Comparison of ENCODE assay signal across 8 cellular contexts in the genomic region with DNA sequence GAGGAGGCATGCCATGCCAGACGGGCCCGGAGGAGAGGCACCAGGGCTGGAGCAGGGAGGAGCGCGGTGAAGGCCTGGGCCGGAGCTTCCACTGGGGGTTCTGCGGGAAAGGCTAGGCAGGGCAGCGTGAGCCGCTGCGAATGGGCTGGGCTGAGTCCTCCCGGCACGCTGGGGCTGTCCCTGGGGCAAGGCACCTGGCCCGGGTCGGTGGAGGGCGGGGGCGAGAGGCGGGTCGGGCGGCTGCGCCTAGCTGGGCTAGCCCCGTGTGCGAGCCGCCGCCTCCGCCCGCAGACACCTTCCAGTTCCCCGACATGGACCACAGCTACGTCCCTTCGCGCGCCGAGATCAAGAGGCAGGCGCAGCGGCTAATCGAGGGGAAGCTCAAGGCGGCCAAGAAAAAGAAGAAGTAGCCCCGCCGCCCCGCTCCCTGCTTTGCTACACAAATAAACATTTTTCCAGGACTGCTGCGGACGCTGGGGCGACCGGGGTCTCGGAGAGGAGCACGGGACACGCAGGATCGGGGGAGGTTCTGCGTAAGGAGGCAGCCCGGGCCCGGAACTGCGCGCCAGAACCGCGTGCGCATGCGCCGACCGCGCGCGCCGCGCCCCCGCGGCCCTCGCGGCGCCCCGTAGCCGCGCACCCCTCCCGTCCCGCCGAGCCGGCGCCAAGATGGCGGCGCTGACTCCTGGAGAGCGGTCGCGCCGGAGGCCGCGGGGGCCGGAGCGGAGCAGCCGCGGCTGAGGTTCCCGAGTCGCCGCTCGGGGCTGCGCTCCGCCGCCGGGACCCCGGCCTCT. TPM values are rescaled to one million over a fixed set of nuclear protein-coding genes. Genes with fewer than 3 reads are reported as not detected.
DNase-seq lines count a peak whose midpoint lies in the region; ATAC-seq, FAIRE-seq and TF ChIP-seq lines count a peak whose summit lies in the region.

A gene with protein sequence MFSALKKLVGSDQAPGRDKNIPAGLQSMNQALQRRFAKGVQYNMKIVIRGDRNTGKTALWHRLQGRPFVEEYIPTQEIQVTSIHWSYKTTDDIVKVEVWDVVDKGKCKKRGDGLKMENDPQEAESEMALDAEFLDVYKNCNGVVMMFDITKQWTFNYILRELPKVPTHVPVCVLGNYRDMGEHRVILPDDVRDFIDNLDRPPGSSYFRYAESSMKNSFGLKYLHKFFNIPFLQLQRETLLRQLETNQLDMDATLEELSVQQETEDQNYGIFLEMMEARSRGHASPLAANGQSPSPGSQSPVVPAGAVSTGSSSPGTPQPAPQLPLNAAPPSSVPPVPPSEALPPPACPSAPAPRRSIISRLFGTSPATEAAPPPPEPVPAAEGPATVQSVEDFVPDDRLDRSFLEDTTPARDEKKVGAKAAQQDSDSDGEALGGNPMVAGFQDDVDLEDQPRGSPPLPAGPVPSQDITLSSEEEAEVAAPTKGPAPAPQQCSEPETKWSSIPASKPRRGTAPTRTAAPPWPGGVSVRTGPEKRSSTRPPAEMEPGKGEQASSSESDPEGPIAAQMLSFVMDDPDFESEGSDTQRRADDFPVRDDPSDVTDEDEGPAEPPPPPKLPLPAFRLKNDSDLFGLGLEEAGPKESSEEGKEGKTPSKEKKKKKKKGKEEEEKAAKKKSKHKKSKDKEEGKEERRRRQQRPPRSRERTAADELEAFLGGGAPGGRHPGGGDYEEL (plus strand): TSS at position 668 of the 794 bp plus-strand sequence. CDS start 249 bp downstream, outside the sequence.

- H3K4me3 ChIP-seq in DOHH2 (ENCODE audit: low read length) (peak within 1 kb of the TSS; percentile 88), pancreas (peak within 1 kb of the TSS; percentile 86 to 94 (median 90)), thyroid gland (replicated peaks in 1 of 3) (peak within 1 kb of the TSS; percentile 16 to 99 (median 92))
- H3K4me3 ChIP-seq in Jurkat, Clone E6-1 (ENCODE audit: low read length) = peak within 1 kb of the TSS; percentile 79

- peak within 1 kb of the TSS; percentile 92 for H3K4me2 ChIP-seq in DOHH2 (ENCODE audit: low read length)

- H3K9me3 ChIP-seq in DOHH2 (ENCODE audit: control insufficient read depth, insufficient read depth, low read length) (no peaks in the 10 kb centered on the region), pancreas (no peaks in the 10 kb centered on the region), thyroid gland (no peaks in the 10 kb centered on the region)

- peak within 1 kb of the TSS; percentile 76 to 93 for H3K27ac Mint-ChIP-seq in activated naive CD4-positive, alpha-beta T cell treated with anti-CD3 and anti-CD28 coated beads, Interleukin-2, amount 50 U/mL, for 72 hours

- no peaks in the 10 kb centered on the region for H3F3A ChIP-seq in DOHH2 (ENCODE audit: control insufficient read depth, insufficient read depth)

- peak; percentile 51 for DNase-seq in Jurkat, Clone E6-1 (ENCODE audit: low read depth, low spot score)
- DNase-seq in SKM-1 treated with dmso at 0.1 percent for 144 hours (lab: John Stamatoyannopoulos, UW; ENCODE audit: unreplicated experiment) (peak; percentile 81), head of caudate nucleus (peak; percentile 16 to 89 (median 76)), pancreas (peak; percentile 69 to 92 (median 84)), thyroid gland (peak; percentile 69 to 70)
- peak; percentile 87 to 88 for DNase-seq in activated naive CD4-positive, alpha-beta T cell treated with anti-CD3 and anti-CD28 coated beads, Interleukin-2, amount 50 U/mL, for 72 hours (ENCODE audit: low spot score in 2 of 2)

- 1% methylated on average over 67 to 96 of the region's 96 CpGs for WGBS in pancreas, 2 donors
- WGBS in thyroid gland, 2 donors = 1 to 5% methylated on average over 9 to 12 of the region's 96 CpGs

- peaks cover 8% of the 10 kb centered on the region for H4K20me1 ChIP-seq in DOHH2 (ENCODE audit: control insufficient read depth, insufficient read depth, low read depth, low read length)

- H3K36me3 ChIP-seq in DOHH2 (ENCODE audit: control insufficient read depth, low read length) = peaks cover 57% of the 10 kb centered on the region
- no peaks in the 10 kb centered on the region for H3K36me3 ChIP-seq in pancreas
- no peaks in the 10 kb centered on the region for H3K36me3 ChIP-seq in thyroid gland

- no peaks in the 10 kb centered on the region for H3K9me2 ChIP-seq in DOHH2 (replicated peaks; ENCODE audit: control insufficient read depth, low read length)

- intact Hi-C loops in head of caudate nucleus (cut with DNase I) = loop anchor here (5.0 kb wide), 1 partner anchor 40 kb away; a partner anchor contains a TSS
- intact Hi-C loops in pancreas (cut with DNase I) = no loop called here
- intact Hi-C loops in thyroid gland (cut with DNase I) = loop anchor here (5.0 kb wide), 1 partner anchor 140 kb away; a partner anchor contains a TSS

- H3K79me2 ChIP-seq in DOHH2 (ENCODE audit: control insufficient read depth, low read length) = peaks cover 59% of the 10 kb centered on the region

- no peak for FAIRE-seq in pancreas (lab: Jason Lieb, UNC)

- H3K27me3 ChIP-seq in DOHH2 (ENCODE audit: control insufficient read depth, low read length) (no peaks in the 10 kb centered on the region; the same call in 1 of the 2 replicates), pancreas (no peaks in the 10 kb centered on the region), thyroid gland (no peaks in the 10 kb centered on the region)

- peak; percentile 71 for ATAC-seq in GM21529 (IDR thresholded peaks at IDR 0.05; ENCODE audit: unreplicated experiment)
- ATAC-seq in activated naive CD4-positive, alpha-beta T cell treated with anti-CD3 and anti-CD28 coated beads, Interleukin-2, amount 50 U/mL, for 72 hours = peak; percentile 86 to 94
- ATAC-seq in pancreas = peak; percentile 83 to 92 (median 88)

- no peak for TF ChIP-seq CTCF in DOHH2 (IDR thresholded peaks at IDR 0.05; ENCODE audit: low read depth, low read length, poor library complexity, severe bottlenecking)
- no peak for TF ChIP-seq CTCF in pancreas (IDR thresholded peaks at IDR 0.05)
- TF ChIP-seq CTCF in thyroid gland (IDR thresholded peaks at IDR 0.05) = peak in 1 of 6 experiments; percentile 3

- TF ChIP-seq POLR2A in thyroid gland (IDR thresholded peaks at IDR 0.05) = peak; percentile 9 to 83

- no peaks in the 10 kb centered on the region for H3K9me3 Mint-ChIP-seq in activated naive CD4-positive, alpha-beta T cell treated with anti-CD3 and anti-CD28 coated beads, Interleukin-2, amount 50 U/mL, for 72 hours

- H3K4me1 ChIP-seq in DOHH2 (ENCODE audit: control insufficient read depth, low read length) (peaks cover 28% of the 10 kb centered on the region), pancreas (peaks cover 3 to 24% (median 8%) of the 10 kb centered on the region in 3 donors), thyroid gland (peaks cover 23 to 33% of the 10 kb centered on the region in 2 donors)

- H3K36me3 Mint-ChIP-seq in activated naive CD4-positive, alpha-beta T cell treated with anti-CD3 and anti-CD28 coated beads, Interleukin-2, amount 50 U/mL, for 72 hours = peaks cover 6 to 13% of the 10 kb centered on the region in 2 donors

- peak within 1 kb of the TSS; percentile 57 for H3K27ac ChIP-seq in DOHH2 (ENCODE audit: low read depth, low read length)
- peak within 1 kb of the TSS; percentile 75 to 92 (median 82) for H3K27ac ChIP-seq in pancreas
- peak within 1 kb of the TSS; percentile 69 to 91 (median 89) for H3K27ac ChIP-seq in thyroid gland

RNA-seq across cellular contexts. Expression of the gene that starts here (rescaled TPM):
- polyA plus RNA-seq in Jurkat, Clone E6-1 (2012; ENCODE audit: insufficient read depth, insufficient read length) = 124 TPM
- total RNA-seq in activated naive CD4-positive, alpha-beta T cell treated with anti-CD3 and anti-CD28 coated beads, Interleukin-2, amount 50 U/mL, for 72 hours = 100 to 1,000 TPM in 1 of 2 donors, 10 to 100 TPM in 1; 79.3 to 101 TPM
- 10 to 100 TPM; 50.7 to 76.5 (median 60.4) TPM for total RNA-seq in pancreas
- polyA plus RNA-seq in pancreas = 100 to 1,000 TPM in 1 of 2 donors, 10 to 100 TPM in 1; 98.0 to 119 TPM
- 10 to 100 TPM; 59.8 to 84.0 (median 62.2) TPM for total RNA-seq in thyroid gland

Comparison
In these comparisons a context has a peak if more than half of its experiments do, and no peak if none do; other contexts are left out.
1. Peak in every context shown above with its lines: DNase-seq, ATAC-seq, H3K4me3 ChIP-seq and H3K27ac ChIP-seq.
2. intact Hi-C loops: an anchor here in head of caudate nucleus (5.0 kb wide) and thyroid gland (5.0 kb wide); none called in pancreas.